ENCODE assay signal across 29 cellular contexts in the genomic region with DNA sequence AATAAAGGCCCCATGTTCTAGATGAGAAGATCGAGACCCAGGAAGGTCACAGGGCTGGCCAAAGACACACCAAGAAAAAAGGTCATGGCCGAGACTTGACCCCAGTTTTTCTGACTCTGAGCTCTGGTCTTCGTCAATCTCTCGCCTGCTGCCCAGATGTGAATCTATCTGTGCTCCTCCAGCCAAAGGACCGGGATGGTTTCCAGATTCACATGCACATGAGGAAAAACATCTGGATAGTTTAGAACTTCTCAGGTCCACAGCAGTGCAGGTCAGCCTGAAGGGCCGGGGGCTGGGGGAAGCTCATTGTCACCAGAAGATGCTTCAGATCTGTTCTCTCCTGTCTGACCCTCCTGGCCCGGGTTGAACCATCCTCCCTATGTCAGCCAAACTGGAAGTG.
"Had no signal": no experiment of that assay in that cellular context is flagged by ENCODE, and none has a peak within 500 bp of the region (broad histone marks: within the 10 kb centered on the region; RNA-seq: fewer than 3 reads in every experiment).

No MANE protein-coding gene starts in this region.

- H3K36me3 Mint-ChIP-seq: activated CD4-positive, alpha-beta memory T cell treated with anti-CD3 and anti-CD28 coated beads for 36 hours; activated naive CD8-positive, alpha-beta T cell treated with anti-CD3 and anti-CD28 coated beads, Interleukin-2, amount 10 ng/mL, durations not matched to agents 7 days and 5 days; stimulated activated naive B cell treated with anti-CD40 and anti-IgM and Interleukin-4, amounts not matched to agents 10 μg/mL and 1 μg/mL and 100 μg/mL, for 72 hours had no signal

- H3K4me3 Mint-ChIP-seq: activated CD4-positive, alpha-beta memory T cell treated with anti-CD3 and anti-CD28 coated beads for 36 hours; activated naive CD4-positive, alpha-beta T cell treated with anti-CD3 and anti-CD28 coated beads for 36 hours; activated naive CD8-positive, alpha-beta T cell treated with anti-CD3 and anti-CD28 coated beads, Interleukin-2, amount 10 ng/mL, durations not matched to agents 7 days and 5 days; activated T-helper 1 cell treated with anti-CD3 and anti-CD28 coated beads, Interleukin-12 subunit alpha, Interleukin-12 subunit beta, Interleukin-2, Interleukin-4 antibody, amounts not matched to agents 30 ng/mL and 10 ng/mL and 1 ng/mL, durations not matched to agents 14 hours and 24 hours and 36 hours; endodermal cell; nephron progenitor cell; stimulated activated naive B cell treated with anti-CD40 and anti-IgM and Interleukin-4, amounts not matched to agents 10 μg/mL and 1 μg/mL and 100 μg/mL, for 72 hours; T-helper 1 cell treated with Interleukin-12 subunit alpha and Interleukin-12 subunit beta and Interleukin-4 antibody, amounts not matched to agents 30 μg/mL and 1 μg/mL, for 36 hours had no signal

- ATAC-seq: activated CD4-positive, CD25-positive, alpha-beta regulatory T cell treated with anti-CD3 and anti-CD28 coated beads, Interleukin-2, amount 50 U/mL, for 24 hours had no signal

- H3K27ac Mint-ChIP-seq: activated CD4-positive, alpha-beta memory T cell treated with anti-CD3 and anti-CD28 coated beads for 36 hours; activated naive CD4-positive, alpha-beta T cell treated with anti-CD3 and anti-CD28 coated beads for 36 hours; activated T-helper 1 cell treated with anti-CD3 and anti-CD28 coated beads, Interleukin-12 subunit alpha, Interleukin-12 subunit beta, Interleukin-2, Interleukin-4 antibody, amounts not matched to agents 30 ng/mL and 10 ng/mL and 1 ng/mL, durations not matched to agents 14 hours and 24 hours and 36 hours; endodermal cell; nephron progenitor cell; progenitor cell of endocrine pancreas; T-helper 1 cell treated with Interleukin-12 subunit alpha and Interleukin-12 subunit beta and Interleukin-4 antibody, amounts not matched to agents 30 μg/mL and 1 μg/mL, for 36 hours had no signal

- H3K36me3 ChIP-seq: neutrophil, ovary, suprapubic skin, tibial artery, upper lobe of right lung, WERI-Rb-1 had no signal

- DNase-seq: activated CD4-positive, alpha-beta memory T cell treated with anti-CD3 and anti-CD28 coated beads for 36 hours; activated CD4-positive, alpha-beta T cell treated with anti-CD3 and anti-CD28 coated beads for 48 hours; activated CD8-positive, alpha-beta memory T cell treated with anti-CD3 and anti-CD28 coated beads, Interleukin-2, amount 50 U/mL, for 4 hours; activated effector memory CD4-positive, alpha-beta T cell treated with anti-CD3 and anti-CD28 coated beads, Interleukin-2, amount 50 U/mL, for 16 hours; activated naive CD4-positive, alpha-beta T cell treated with anti-CD3 and anti-CD28 coated beads for 36 hours; activated naive CD8-positive, alpha-beta T cell treated with anti-CD3 and anti-CD28 coated beads, Interleukin-2, amount 10 ng/mL, durations not matched to agents 7 days and 5 days; activated T-cell treated with anti-CD3 and anti-CD28 coated beads, Interleukin-2, amount 50 U/mL, for 1 hour; amniotic stem cell; central memory CD4-positive, alpha-beta T cell; endodermal cell; head of caudate nucleus; nephron progenitor cell; stimulated activated CD4-positive, alpha-beta T cell treated with anti-CD3 and anti-CD28 coated beads, Interleukin-1b, Interleukin-23, amount 100 ng/mL, for 48 hours; stimulated activated naive B cell treated with anti-CD40 and anti-IgM and Interleukin-4, amounts not matched to agents 10 μg/mL and 1 μg/mL and 100 μg/mL, for 72 hours; SW 1271; T-helper 9 cell; tibial artery; WERI-Rb-1 had no signal

- H3K4me3 ChIP-seq: esophagus muscularis mucosa, lung, ovary, smooth muscle cell, suprapubic skin, tibial artery, upper lobe of right lung had no signal

- H3K27me3 ChIP-seq: esophagus muscularis mucosa, neutrophil, ovary, suprapubic skin, tibial artery, upper lobe of right lung had no signal

- H3K27me3 Mint-ChIP-seq: activated CD4-positive, alpha-beta memory T cell treated with anti-CD3 and anti-CD28 coated beads for 36 hours; activated naive CD8-positive, alpha-beta T cell treated with anti-CD3 and anti-CD28 coated beads, Interleukin-2, amount 10 ng/mL, durations not matched to agents 7 days and 5 days had no signal

- H3K4me1 ChIP-seq: suprapubic skin, tibial artery, upper lobe of right lung had no signal

- H3K27ac ChIP-seq: neutrophil, ovary, suprapubic skin, tibial artery, upper lobe of right lung, WERI-Rb-1 had no signal

- H3K9me3 Mint-ChIP-seq: activated CD4-positive, alpha-beta memory T cell treated with anti-CD3 and anti-CD28 coated beads for 36 hours; activated naive CD4-positive, alpha-beta T cell treated with anti-CD3 and anti-CD28 coated beads for 36 hours; activated naive CD8-positive, alpha-beta T cell treated with anti-CD3 and anti-CD28 coated beads, Interleukin-2, amount 10 ng/mL, durations not matched to agents 7 days and 5 days; activated T-helper 1 cell treated with anti-CD3 and anti-CD28 coated beads, Interleukin-12 subunit alpha, Interleukin-12 subunit beta, Interleukin-2, Interleukin-4 antibody, amounts not matched to agents 30 ng/mL and 10 ng/mL and 1 ng/mL, durations not matched to agents 14 hours and 24 hours and 36 hours; endodermal cell; nephron progenitor cell; stimulated activated naive B cell treated with anti-CD40 and anti-IgM and Interleukin-4, amounts not matched to agents 10 μg/mL and 1 μg/mL and 100 μg/mL, for 72 hours; T-helper 1 cell treated with Interleukin-12 subunit alpha and Interleukin-12 subunit beta and Interleukin-4 antibody, amounts not matched to agents 30 μg/mL and 1 μg/mL, for 36 hours had no signal

- H3K9me3 ChIP-seq: esophagus muscularis mucosa, neutrophil, ovary, suprapubic skin, tibial artery, upper lobe of right lung had no signal
